Comparison of ENCODE assay signal across 1 cellular context in the genomic region with DNA sequence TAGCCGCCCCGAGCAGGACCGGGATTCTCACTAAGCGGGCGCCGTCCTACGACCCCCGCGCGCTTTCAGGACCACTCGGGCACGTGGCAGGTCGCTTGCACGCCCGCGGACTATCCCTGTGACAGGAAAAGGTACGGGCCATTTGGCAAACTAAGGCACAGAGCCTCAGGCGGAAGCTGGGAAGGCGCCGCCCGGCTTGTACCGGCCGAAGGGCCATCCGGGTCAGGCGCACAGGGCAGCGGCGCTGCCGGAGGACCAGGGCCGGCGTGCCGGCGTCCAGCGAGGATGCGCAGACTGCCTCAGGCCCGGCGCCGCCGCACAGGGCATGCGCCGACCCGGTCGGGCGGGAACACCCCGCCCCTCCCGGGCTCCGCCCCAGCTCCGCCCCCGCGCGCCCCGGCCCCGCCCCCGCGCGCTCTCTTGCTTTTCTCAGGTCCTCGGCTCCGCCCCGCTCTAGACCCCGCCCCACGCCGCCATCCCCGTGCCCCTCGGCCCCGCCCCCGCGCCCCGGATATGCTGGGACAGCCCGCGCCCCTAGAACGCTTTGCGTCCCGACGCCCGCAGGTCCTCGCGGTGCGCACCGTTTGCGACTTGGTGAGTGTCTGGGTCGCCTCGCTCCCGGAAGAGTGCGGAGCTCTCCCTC.
TF ChIP-seq lines count a peak whose summit lies in the region.

MGMT (plus strand) TSS at position 539 of the 643 bp plus-strand sequence.

TF ChIP-seq in HEK293, 187 proteins besides CTCF, POLR2A, EP300 and RAD21 (continued from another document):
- TF ChIP-seq ZBTB11 (tag by site-specific recombination; conservative IDR thresholded peaks at IDR 0.05; ENCODE audit: low read depth) (0 out of 2 replicates have a peak, but pooled peaks have one; percentile 5), KLF9 (tag by site-specific recombination; IDR thresholded peaks at IDR 0.05; ENCODE audit: low read depth) (peak; percentile 34; the same call in 1 of the 2 replicates), SETDB1 (IDR thresholded peaks at IDR 0.05; ENCODE audit: insufficient read length, low read length) (no peak), SP2 (tag by site-specific recombination; IDR thresholded peaks at IDR 0.05) (0 out of 2 replicates have a peak, but pooled peaks have one; percentile 11), ZNF114 (tag by site-specific recombination; IDR thresholded peaks at IDR 0.05) (no peak), REPIN1 (tag by site-specific recombination; IDR thresholded peaks at IDR 0.05; ENCODE audit: low read depth) (peak; percentile 54; the same call in 1 of the 2 replicates), ZNF621 (tag by site-specific recombination; IDR thresholded peaks at IDR 0.05) (no peak), KLF8 (tag by site-specific recombination; IDR thresholded peaks at IDR 0.05) (peak; percentile 38; the same call in 1 of the 2 replicates), KLF10 (tag by site-specific recombination; IDR thresholded peaks at IDR 0.05) (peak; percentile 53; the same call in 1 of the 2 replicates), GLIS2 (tag by site-specific recombination; IDR thresholded peaks at IDR 0.05) (0 out of 2 replicates have a peak, but pooled peaks have one; percentile 10), TRIM28 (IDR thresholded peaks at IDR 0.05; ENCODE audit: borderline replicate concordance, low read length) (no peak), ZBTB26 (tag by site-specific recombination; optimal IDR thresholded peaks at IDR 0.05) (peak; percentile 50), ZNF16 (tag by site-specific recombination; IDR thresholded peaks at IDR 0.05; ENCODE audit: low read depth) (no peak)
- TF ChIP-seq, protein P1, sequence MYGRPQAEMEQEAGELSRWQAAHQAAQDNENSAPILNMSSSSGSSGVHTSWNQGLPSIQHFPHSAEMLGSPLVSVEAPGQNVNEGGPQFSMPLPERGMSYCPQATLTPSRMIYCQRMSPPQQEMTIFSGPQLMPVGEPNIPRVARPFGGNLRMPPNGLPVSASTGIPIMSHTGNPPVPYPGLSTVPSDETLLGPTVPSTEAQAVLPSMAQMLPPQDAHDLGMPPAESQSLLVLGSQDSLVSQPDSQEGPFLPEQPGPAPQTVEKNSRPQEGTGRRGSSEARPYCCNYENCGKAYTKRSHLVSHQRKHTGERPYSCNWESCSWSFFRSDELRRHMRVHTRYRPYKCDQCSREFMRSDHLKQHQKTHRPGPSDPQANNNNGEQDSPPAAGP (tag by site-specific recombination; IDR thresholded peaks at IDR 0.05): peak; percentile 41; the same call in 1 of the 2 replicates
- TF ChIP-seq, protein P2, sequence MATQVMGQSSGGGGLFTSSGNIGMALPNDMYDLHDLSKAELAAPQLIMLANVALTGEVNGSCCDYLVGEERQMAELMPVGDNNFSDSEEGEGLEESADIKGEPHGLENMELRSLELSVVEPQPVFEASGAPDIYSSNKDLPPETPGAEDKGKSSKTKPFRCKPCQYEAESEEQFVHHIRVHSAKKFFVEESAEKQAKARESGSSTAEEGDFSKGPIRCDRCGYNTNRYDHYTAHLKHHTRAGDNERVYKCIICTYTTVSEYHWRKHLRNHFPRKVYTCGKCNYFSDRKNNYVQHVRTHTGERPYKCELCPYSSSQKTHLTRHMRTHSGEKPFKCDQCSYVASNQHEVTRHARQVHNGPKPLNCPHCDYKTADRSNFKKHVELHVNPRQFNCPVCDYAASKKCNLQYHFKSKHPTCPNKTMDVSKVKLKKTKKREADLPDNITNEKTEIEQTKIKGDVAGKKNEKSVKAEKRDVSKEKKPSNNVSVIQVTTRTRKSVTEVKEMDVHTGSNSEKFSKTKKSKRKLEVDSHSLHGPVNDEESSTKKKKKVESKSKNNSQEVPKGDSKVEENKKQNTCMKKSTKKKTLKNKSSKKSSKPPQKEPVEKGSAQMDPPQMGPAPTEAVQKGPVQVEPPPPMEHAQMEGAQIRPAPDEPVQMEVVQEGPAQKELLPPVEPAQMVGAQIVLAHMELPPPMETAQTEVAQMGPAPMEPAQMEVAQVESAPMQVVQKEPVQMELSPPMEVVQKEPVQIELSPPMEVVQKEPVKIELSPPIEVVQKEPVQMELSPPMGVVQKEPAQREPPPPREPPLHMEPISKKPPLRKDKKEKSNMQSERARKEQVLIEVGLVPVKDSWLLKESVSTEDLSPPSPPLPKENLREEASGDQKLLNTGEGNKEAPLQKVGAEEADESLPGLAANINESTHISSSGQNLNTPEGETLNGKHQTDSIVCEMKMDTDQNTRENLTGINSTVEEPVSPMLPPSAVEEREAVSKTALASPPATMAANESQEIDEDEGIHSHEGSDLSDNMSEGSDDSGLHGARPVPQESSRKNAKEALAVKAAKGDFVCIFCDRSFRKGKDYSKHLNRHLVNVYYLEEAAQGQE (tag by site-specific recombination; IDR thresholded peaks at IDR 0.05): peak; percentile 23; the same call in 1 of the 2 replicates
